Comparison of ENCODE assay signal across 9 cellular contexts in the genomic region with DNA sequence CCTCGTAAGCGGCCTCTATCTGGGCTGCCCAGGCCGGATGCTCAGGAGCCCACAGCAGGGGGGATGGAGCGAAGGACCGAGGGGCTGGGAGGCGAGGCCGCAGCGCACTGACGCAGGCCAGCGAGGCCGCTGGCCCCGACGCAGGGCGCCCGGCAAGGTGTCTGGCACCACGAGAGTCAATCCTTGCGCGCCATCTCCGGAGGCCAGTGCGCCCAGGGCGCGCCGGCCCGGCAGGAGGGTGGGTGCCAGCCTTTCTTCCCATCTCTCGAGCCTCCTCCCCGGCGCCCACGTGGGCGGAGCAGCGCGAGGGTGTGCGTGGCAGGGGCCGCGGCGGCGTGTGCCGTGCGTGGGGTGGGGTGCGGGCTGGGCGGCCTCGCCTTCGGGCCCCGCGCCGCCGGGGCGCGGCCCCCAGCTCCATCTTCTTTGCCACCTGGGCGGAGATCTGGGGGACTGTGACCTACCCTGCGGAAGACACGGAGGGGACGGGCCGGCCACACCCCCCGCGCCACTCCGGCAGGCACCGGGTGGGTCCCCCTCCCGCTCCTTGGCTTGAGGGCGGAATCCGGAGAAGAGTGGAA. TPM values are rescaled to one million over a fixed set of nuclear protein-coding genes. Genes with fewer than 3 reads are reported as not detected.
A peak's percentile ranks its signal among the peaks of the same experiment; 100 is the strongest.
DNase-seq lines count a peak whose midpoint lies in the region; ATAC-seq and TF ChIP-seq lines count a peak whose summit lies in the region.
"Had no signal": no experiment of that assay in that cellular context is flagged by ENCODE, and none has a peak within 500 bp of the region (broad histone marks: within the 10 kb centered on the region; RNA-seq: fewer than 3 reads in every experiment).

No MANE protein-coding gene starts in this region.

- peak overlapping the region; percentile 6; the same call in 1 of the 2 replicates for H3K9ac ChIP-seq in iPS-20b (ENCODE audit: low read depth, low read length)

- H3K4me1 ChIP-seq in iPS-20b (ENCODE audit: insufficient read depth, low read length) (peaks cover 15% of the 10 kb centered on the region), thoracic aorta (ENCODE audit: control insufficient read depth in 1 of 2, low read depth in 2 of 2) (peaks cover 0 to 17% of the 10 kb centered on the region in 2 donors)

- H3K4me3 ChIP-seq in iPS-20b (ENCODE audit: low read length) (peak overlapping the region; percentile 71), thoracic aorta (peak overlapping the region; percentile 70), brain microvascular endothelial cell (ENCODE audit: low read depth, low read length) (no peak overlapping the region)

- peaks cover 11% of the 10 kb centered on the region for H3K27me3 Mint-ChIP-seq in activated CD8-positive, alpha-beta memory T cell treated with anti-CD3 and anti-CD28 coated beads, Interleukin-2, amount 10 ng/mL, durations not matched to agents 7 days and 5 days

- H3K9me3 ChIP-seq in iPS-20b (ENCODE audit: insufficient read depth, low read depth, low read length): no peaks in the 10 kb centered on the region
- no peaks in the 10 kb centered on the region for H3K9me3 ChIP-seq in thoracic aorta
- H3K9me3 ChIP-seq: pancreas had no signal

- H3K27ac ChIP-seq in iPS-20b (ENCODE audit: low read length): no peak overlapping the region
- H3K27ac ChIP-seq in thoracic aorta: no peak overlapping the region
- H3K27ac ChIP-seq in brain microvascular endothelial cell: no peak overlapping the region
- H3K27ac ChIP-seq: pancreas had no signal

- H3K27me3 ChIP-seq in iPS-20b (ENCODE audit: insufficient read depth, low read length) (peaks cover 44% of the 10 kb centered on the region), thoracic aorta (replicated peaks; ENCODE audit: insufficient read depth) (peaks cover 15% of the 10 kb centered on the region), brain microvascular endothelial cell (replicated peaks) (peaks cover 26% of the 10 kb centered on the region)

- H3K36me3 Mint-ChIP-seq in activated CD8-positive, alpha-beta memory T cell treated with anti-CD3 and anti-CD28 coated beads, Interleukin-2, amount 10 ng/mL, durations not matched to agents 7 days and 5 days: peaks cover 42% of the 10 kb centered on the region

- ATAC-seq in activated CD8-positive, alpha-beta memory T cell treated with anti-CD3 and anti-CD28 coated beads, Interleukin-2, amount 10 ng/mL, durations not matched to agents 7 days and 5 days: peak; percentile 29
- ATAC-seq in thoracic aorta (ENCODE audit: insufficient number of reproducible peaks, low FRiP score, low read depth): no peak

- H3K9me3 Mint-ChIP-seq in activated CD8-positive, alpha-beta memory T cell treated with anti-CD3 and anti-CD28 coated beads, Interleukin-2, amount 10 ng/mL, durations not matched to agents 7 days and 5 days (ENCODE audit: low read depth): no peaks in the 10 kb centered on the region

- DNase-seq in activated CD4-positive, alpha-beta T cell treated with anti-CD3 and anti-CD28 coated beads for 4 hours: peak; percentile 23 to 45
- DNase-seq in activated CD4-positive, alpha-beta T cell treated with anti-CD3 and anti-CD28 coated beads for 48 hours: no peak
- peak; percentile 81 for DNase-seq in activated CD8-positive, alpha-beta memory T cell treated with anti-CD3 and anti-CD28 coated beads, Interleukin-2, amount 10 ng/mL, durations not matched to agents 7 days and 5 days
- DNase-seq in thoracic aorta (ENCODE audit: low spot score) (no peak), brain microvascular endothelial cell (no peak), Kasumi-1 (lab: John Stamatoyannopoulos, UW) (no peak), mucosa of gallbladder (ENCODE audit: low spot score) (no peak)

- peak overlapping the region; percentile 97 for H3K27ac Mint-ChIP-seq in activated CD8-positive, alpha-beta memory T cell treated with anti-CD3 and anti-CD28 coated beads, Interleukin-2, amount 10 ng/mL, durations not matched to agents 7 days and 5 days

- CTCF ChIA-PET in activated CD8-positive, alpha-beta memory T cell treated with anti-CD3 and anti-CD28 coated beads, Interleukin-2, amount 10 ng/mL, durations not matched to agents 7 days and 5 days (lab: Charles Lee): interaction anchor here (0.9 to 7.0 kb wide), 14 partner anchors 8 to 201 kb away, joined by 3 to 104 read pairs (median 8); no protein-coding TSS in a partner anchor

- H3K4me1 Mint-ChIP-seq in activated CD8-positive, alpha-beta memory T cell treated with anti-CD3 and anti-CD28 coated beads, Interleukin-2, amount 10 ng/mL, durations not matched to agents 7 days and 5 days: peaks cover 48% of the 10 kb centered on the region

- peak overlapping the region; percentile 94 for H3K4me3 Mint-ChIP-seq in activated CD8-positive, alpha-beta memory T cell treated with anti-CD3 and anti-CD28 coated beads, Interleukin-2, amount 10 ng/mL, durations not matched to agents 7 days and 5 days

- H3K36me3 ChIP-seq in iPS-20b (ENCODE audit: insufficient read depth, low read depth, low read length) (no peaks in the 10 kb centered on the region), thoracic aorta (no peaks in the 10 kb centered on the region), brain microvascular endothelial cell (replicated peaks) (no peaks in the 10 kb centered on the region)
- H3K36me3 ChIP-seq: pancreas had no signal

- no peak for TF ChIP-seq CTCF in thoracic aorta (IDR thresholded peaks at IDR 0.05)
- TF ChIP-seq CTCF in brain microvascular endothelial cell (IDR thresholded peaks at IDR 0.05; ENCODE audit: low read depth, low read length, missing control alignments): no peak

- in situ Hi-C loops in brain microvascular endothelial cell (cut with HindIII; ENCODE audit: low pct_ligation_motif_present, low sequenced_read_pairs): no loop called here

RNA-seq across cellular contexts. Expression of a gene that starts 0.9 kb away (rescaled TPM):
- 10 to 100 TPM; 41.7 to 57.8 TPM for total RNA-seq in activated CD8-positive, alpha-beta memory T cell treated with anti-CD3 and anti-CD28 coated beads, Interleukin-2, amount 10 ng/mL, durations not matched to agents 7 days and 5 days
- under 1 TPM; 0.28 to 0.81 TPM for total RNA-seq in thoracic aorta
- total RNA-seq in mucosa of gallbladder: 0.37 TPM

Comparison
In these comparisons a context has a peak if more than half of its experiments do, and no peak if none do; other contexts are left out.
1. DNase-seq: peak in activated CD4-positive, alpha-beta T cell treated with anti-CD3 and anti-CD28 coated beads for 4 hours (2 of 2) and activated CD8-positive, alpha-beta memory T cell treated with anti-CD3 and anti-CD28 coated beads, Interleukin-2, amount 10 ng/mL, durations not matched to agents 7 days and 5 days (single experiment); none in activated CD4-positive, alpha-beta T cell treated with anti-CD3 and anti-CD28 coated beads for 48 hours (single experiment), thoracic aorta (single experiment), brain microvascular endothelial cell (single experiment), Kasumi-1 (0 of 2) and mucosa of gallbladder (single experiment).
2. RNA of a gene that starts 0.9 kb away (total RNA-seq): 41.7 to 57.8 TPM in activated CD8-positive, alpha-beta memory T cell treated with anti-CD3 and anti-CD28 coated beads, Interleukin-2, amount 10 ng/mL, durations not matched to agents 7 days and 5 days; 0.28 to 0.81 TPM in thoracic aorta and 0.37 TPM in mucosa of gallbladder (single experiment); every median in the first group is over 10 times any median in the second.